In the genomic region with DNA sequence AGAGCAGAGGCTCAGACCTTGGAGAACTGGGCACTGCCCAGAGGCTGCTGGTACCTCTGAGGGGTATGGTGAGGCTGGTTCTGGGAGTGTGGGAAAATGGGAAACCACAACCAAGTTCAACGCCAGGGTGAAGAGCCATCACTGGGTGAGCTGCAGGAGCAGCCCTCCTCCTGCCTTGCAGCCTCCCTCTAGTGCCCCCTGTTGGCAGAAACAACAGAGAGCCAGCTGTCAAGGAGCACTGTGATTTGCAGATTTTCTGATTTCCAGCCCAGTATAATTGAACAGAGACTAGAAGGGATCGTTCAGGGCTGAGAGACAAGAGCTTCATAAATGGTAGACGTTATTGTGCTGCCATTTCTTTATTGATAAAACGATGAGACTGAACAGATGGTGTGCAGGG, we compare ENCODE assay signal across 21 cellular contexts. TPM values are rescaled to one million over a fixed set of nuclear protein-coding genes. Genes with fewer than 3 reads are reported as not detected.
A peak's percentile ranks its signal among the peaks of the same experiment; 100 is the strongest.
DNase-seq lines count a peak whose midpoint lies in the region; TF ChIP-seq lines count a peak whose summit lies in the region.
"Had no signal": no experiment of that assay in that cellular context is flagged by ENCODE, and none has a peak within 500 bp of the region (broad histone marks: within the 10 kb centered on the region; RNA-seq: fewer than 3 reads in every experiment).

No MANE protein-coding gene starts in this region.

- no peak overlapping the region for H3K27ac Mint-ChIP-seq in neural progenitor cell
- H3K27ac Mint-ChIP-seq: activated CD4-positive, alpha-beta T cell treated with anti-CD3 and anti-CD28 coated beads, Interleukin-2, amount 10 ng/mL, durations not matched to agents 24 days and 14 days; activated naive CD4-positive, alpha-beta T cell treated with anti-CD3 and anti-CD28 coated beads, Interleukin-2, amount 50 U/mL, for 24 hours; CD14-positive monocyte; mesothelial cell of epicardium; T-helper 2 cell treated with Interferon-gamma antibody and Interleukin-4, amounts not matched to agents 5 μg/mL and 100 μg/mL, for 36 hours had no signal

- intact Hi-C loops in PC-9 (cut with micrococcal nuclease; ENCODE audit: unreplicated experiment) = no loop called here

- H3K79me2 ChIP-seq in PC-9 (ENCODE audit: low read depth) (no peaks in the 10 kb centered on the region), neural progenitor cell (ENCODE audit: low read depth) (no peaks in the 10 kb centered on the region)

- H3K36me3 Mint-ChIP-seq in neural progenitor cell = peaks cover 22% of the 10 kb centered on the region
- H3K36me3 Mint-ChIP-seq: activated naive CD4-positive, alpha-beta T cell treated with anti-CD3 and anti-CD28 coated beads, Interleukin-2, amount 50 U/mL, for 24 hours; CD14-positive monocyte had no signal

- no peak overlapping the region for H3K4me3 ChIP-seq in GM12865 (ENCODE audit: low read depth, low read length)
- H3K4me3 ChIP-seq in HFF-Myc (replicated peaks; ENCODE audit: low read depth, low read length) = no peak overlapping the region
- H3K4me3 ChIP-seq in PC-9 = no peak overlapping the region
- H3K4me3 ChIP-seq in neural progenitor cell = no peak overlapping the region
- H3K4me3 ChIP-seq: body of pancreas, dorsolateral prefrontal cortex, esophagus squamous epithelium, heart right ventricle, right lobe of liver had no signal

- BruUV-seq in PC-9 (replicated peaks; lab: Mats Ljungman, UMichigan) = no TSS peak

- no peaks in the 10 kb centered on the region for H3K36me3 ChIP-seq in PC-9 (ENCODE audit: low read depth)
- H3K36me3 ChIP-seq in neural progenitor cell = no peaks in the 10 kb centered on the region
- H3K36me3 ChIP-seq: esophagus squamous epithelium, heart right ventricle, right lobe of liver had no signal

- POLR2A ChIA-PET in PC-9 (lab: Charles Lee; ENCODE audit: unreplicated experiment) = no interaction called here

- peaks cover 3% of the 10 kb centered on the region; the same call in 1 of the 2 replicates for H3K27me3 ChIP-seq in PC-9 (ENCODE audit: insufficient read depth, low read depth)
- H3K27me3 ChIP-seq in neural progenitor cell = no peaks in the 10 kb centered on the region
- H3K27me3 ChIP-seq: body of pancreas, dorsolateral prefrontal cortex, esophagus squamous epithelium, heart right ventricle, right lobe of liver had no signal

- H3K4me3 Mint-ChIP-seq in neural progenitor cell = no peak overlapping the region
- H3K4me3 Mint-ChIP-seq: activated CD4-positive, alpha-beta T cell treated with anti-CD3 and anti-CD28 coated beads, Interleukin-2, amount 10 ng/mL, durations not matched to agents 24 days and 14 days; activated naive CD4-positive, alpha-beta T cell treated with anti-CD3 and anti-CD28 coated beads, Interleukin-2, amount 50 U/mL, for 24 hours; CD14-positive monocyte; mesothelial cell of epicardium; T-helper 2 cell treated with Interferon-gamma antibody and Interleukin-4, amounts not matched to agents 5 μg/mL and 100 μg/mL, for 36 hours had no signal

- CTCF ChIA-PET in PC-9 (lab: Charles Lee) = no interaction called here

- H4K20me1 ChIP-seq in PC-9 (ENCODE audit: insufficient read depth) (no peaks in the 10 kb centered on the region), neural progenitor cell (ENCODE audit: low read depth) (no peaks in the 10 kb centered on the region)

- TF ChIP-seq CTCF in GM12865 (IDR thresholded peaks at IDR 0.05; ENCODE audit: insufficient read depth, low read depth, low read length, missing control alignments) (peak; percentile 31), HFF-Myc (IDR thresholded peaks at IDR 0.05; ENCODE audit: low read depth, low read length, missing control alignments) (peak; percentile 39), PC-9 (conservative IDR thresholded peaks at IDR 0.05) (peak; percentile 27; the same call in 1 of the 2 replicates), neural progenitor cell (IDR thresholded peaks at IDR 0.05) (peak; percentile 34)

- H2AFZ ChIP-seq in PC-9 = no peak overlapping the region
- no peak overlapping the region for H2AFZ ChIP-seq in neural progenitor cell (replicated peaks)

- H3K4me2 ChIP-seq in PC-9 = no peak overlapping the region
- no peak overlapping the region for H3K4me2 ChIP-seq in neural progenitor cell

- H3K9me2 ChIP-seq in PC-9 (ENCODE audit: insufficient read depth) = no peaks in the 10 kb centered on the region

- H3K27me3 Mint-ChIP-seq in neural progenitor cell (ENCODE audit: insufficient read depth, low read depth) = no peaks in the 10 kb centered on the region

- peaks cover 13% of the 10 kb centered on the region for H3K9me3 Mint-ChIP-seq in neural progenitor cell
- H3K9me3 Mint-ChIP-seq: activated naive CD4-positive, alpha-beta T cell treated with anti-CD3 and anti-CD28 coated beads, Interleukin-2, amount 50 U/mL, for 24 hours; T-helper 2 cell treated with Interferon-gamma antibody and Interleukin-4, amounts not matched to agents 5 μg/mL and 100 μg/mL, for 36 hours had no signal

- no peak overlapping the region for H3K9ac ChIP-seq in neural progenitor cell

- H3F3A ChIP-seq in PC-9 (ENCODE audit: insufficient read depth, low read depth) = no peaks in the 10 kb centered on the region
- no peaks in the 10 kb centered on the region for H3F3A ChIP-seq in neural progenitor cell (ENCODE audit: low read depth)

- H3K9me3 ChIP-seq in PC-9 (ENCODE audit: insufficient read depth, low read depth) (no peaks in the 10 kb centered on the region), neural progenitor cell (ENCODE audit: low read depth) (no peaks in the 10 kb centered on the region)
- H3K9me3 ChIP-seq: body of pancreas, right lobe of liver had no signal

- H3K4me1 Mint-ChIP-seq in neural progenitor cell = no peaks in the 10 kb centered on the region
- H3K4me1 Mint-ChIP-seq: activated CD4-positive, alpha-beta T cell treated with anti-CD3 and anti-CD28 coated beads, Interleukin-2, amount 10 ng/mL, durations not matched to agents 24 days and 14 days; activated naive CD4-positive, alpha-beta T cell treated with anti-CD3 and anti-CD28 coated beads, Interleukin-2, amount 50 U/mL, for 24 hours; CD14-positive monocyte had no signal

- H3K4me1 ChIP-seq in PC-9 (replicated peaks; ENCODE audit: insufficient read depth) (peaks cover 3% of the 10 kb centered on the region; the same call in 1 of the 2 replicates), neural progenitor cell (no peaks in the 10 kb centered on the region)
- H3K4me1 ChIP-seq: esophagus squamous epithelium had no signal

- H3K27ac ChIP-seq in PC-9 (no peak overlapping the region), neural progenitor cell (no peak overlapping the region)
- H3K27ac ChIP-seq: body of pancreas, dorsolateral prefrontal cortex, esophagus squamous epithelium, right lobe of liver had no signal

- DNase-seq in GM12865 (ENCODE audit: low read depth) (peak; percentile 26), HFF-Myc (ENCODE audit: extremely low read depth, low read depth) (no peak), PC-9 (no peak), neural progenitor cell (ENCODE audit: low spot score) (no peak), dedifferentiated amniotic fluid mesenchymal stem cell (ENCODE audit: extremely low spot score) (no peak), Ammon's horn (ENCODE audit: low spot score) (no peak), glomerular visceral epithelial cell (ENCODE audit: extremely low spot score) (no peak)
- DNase-seq: activated CD4-positive, alpha-beta T cell treated with anti-CD3 and anti-CD28 coated beads, Interleukin-2, amount 10 ng/mL, durations not matched to agents 24 days and 14 days; activated T-cell treated with anti-CD3 and anti-CD28 coated beads, Interleukin-2, amount 50 U/mL, for 1 hour; body of pancreas; DMS79; dorsolateral prefrontal cortex; esophagus squamous epithelium; heart right ventricle; NCI-H2029; NCI-H526 treated with DMSO at 0.1 percent for 48 hours; right lobe of liver had no signal

RNA-seq across cellular contexts. Expression of a gene that starts 50.5 kb away (rescaled TPM):
- total RNA-seq in PC-9 (2021) (not detected in 2 replicates), neural progenitor cell (ENCODE audit: low replicate concordance) (7.0 and 7.9 TPM in 2 replicates)
- total RNA-seq: activated CD4-positive, alpha-beta T cell treated with anti-CD3 and anti-CD28 coated beads, Interleukin-2, amount 10 ng/mL, durations not matched to agents 24 days and 14 days had no signal
